Comparison of ENCODE assay signal across 9 cellular contexts in genomic region chr10:86585726-86586048, GRCh38.
A peak's percentile ranks its signal among the peaks of the same experiment; 100 is the strongest.
DNase-seq lines count a peak whose midpoint lies in the region; ATAC-seq and TF ChIP-seq lines count a peak whose summit lies in the region.
"Had no signal": no experiment of that assay in that cellular context is flagged by ENCODE, and none has a peak within 500 bp of the region (broad histone marks: within the 10 kb centered on the region; RNA-seq: fewer than 3 reads in every experiment).

No MANE protein-coding gene starts in this region.

- H3K4me1 ChIP-seq in MM.1S (ENCODE audit: low read length) (no peaks in the 10 kb centered on the region), skeletal muscle satellite cell (ENCODE audit: control insufficient read depth, insufficient read depth, low read length) (peaks cover 2% of the 10 kb centered on the region)
- H3K4me1 ChIP-seq: neural progenitor cell had no signal

- no peak overlapping the region for H3K27ac ChIP-seq in MM.1S (ENCODE audit: low read length)
- no peak overlapping the region for H3K27ac ChIP-seq in coronary artery
- H3K27ac ChIP-seq: lower lobe of right lung, neural progenitor cell had no signal

- H3K4me2 ChIP-seq in MM.1S (ENCODE audit: low read depth, low read length) (no peak overlapping the region), skeletal muscle satellite cell (ENCODE audit: low read length) (peak overlapping the region; percentile 57)
- H3K4me2 ChIP-seq: neural progenitor cell had no signal

- H3K27me3 ChIP-seq in MM.1S (replicated peaks; ENCODE audit: insufficient read depth, low read length) (no peaks in the 10 kb centered on the region), skeletal muscle satellite cell (ENCODE audit: control insufficient read depth, insufficient read depth, low read length) (no peaks in the 10 kb centered on the region)
- H3K27me3 ChIP-seq: neural progenitor cell had no signal

- no peaks in the 10 kb centered on the region for H3K9me2 ChIP-seq in MM.1S (replicated peaks; ENCODE audit: insufficient read depth, low read length)

- ATAC-seq in GM21390 (IDR thresholded peaks at IDR 0.05; ENCODE audit: unreplicated experiment) (peak; percentile 12), GM19455 (IDR thresholded peaks at IDR 0.05; ENCODE audit: unreplicated experiment) (no peak)

- H4K20me1 ChIP-seq in MM.1S (ENCODE audit: insufficient read depth, low read length) = no peaks in the 10 kb centered on the region

- no peaks in the 10 kb centered on the region for H3K9me3 ChIP-seq in MM.1S (replicated peaks; ENCODE audit: insufficient read depth, low read length)
- no peaks in the 10 kb centered on the region for H3K9me3 ChIP-seq in skeletal muscle satellite cell (replicated peaks; ENCODE audit: low read length)
- H3K9me3 ChIP-seq: lower lobe of right lung had no signal

- DNase-seq in MM.1S (no peak), coronary artery (ENCODE audit: low spot score) (no peak), NCI-H82 treated with DMSO at 0.1 percent for 48 hours (lab: John Stamatoyannopoulos, UW; ENCODE audit: unreplicated experiment) (no peak), T-helper 9 cell (no peak)

- no peaks in the 10 kb centered on the region for H3K79me2 ChIP-seq in MM.1S (ENCODE audit: low read length)

- H3K4me3 ChIP-seq in MM.1S (ENCODE audit: low read length) (no peak overlapping the region), coronary artery (peak overlapping the region; percentile 10), skeletal muscle satellite cell (ENCODE audit: low read length) (no peak overlapping the region)
- H3K4me3 ChIP-seq: lower lobe of right lung, neural progenitor cell had no signal

- no peaks in the 10 kb centered on the region for H3K36me3 ChIP-seq in MM.1S (replicated peaks; ENCODE audit: insufficient read depth, low read length)
- H3K36me3 ChIP-seq in skeletal muscle satellite cell (ENCODE audit: insufficient read depth, low read length) = no peaks in the 10 kb centered on the region
- H3K36me3 ChIP-seq: lower lobe of right lung, neural progenitor cell had no signal

- no peak for TF ChIP-seq CTCF in MM.1S (IDR thresholded peaks at IDR 0.05; ENCODE audit: low read length)
- TF ChIP-seq CTCF in coronary artery (IDR thresholded peaks at IDR 0.05) = no peak

- H2AFZ ChIP-seq in MM.1S (ENCODE audit: low read length) = peak overlapping the region; percentile 58

- H3F3A ChIP-seq in MM.1S (ENCODE audit: insufficient read depth, low read length) = no peaks in the 10 kb centered on the region

- H3K9ac ChIP-seq in MM.1S (ENCODE audit: low read length) (no peak overlapping the region), skeletal muscle satellite cell (ENCODE audit: low read depth, low read length) (no peak overlapping the region)
- H3K9ac ChIP-seq: neural progenitor cell had no signal
